ENCODE assay signal across 1 cellular context in genomic region chr19:42229855-42230331, GRCh38.
A peak's percentile ranks its signal among the peaks of the same experiment; 100 is the strongest.
TF ChIP-seq lines count a peak whose summit lies in the region.

No MANE protein-coding gene starts in this region.

TF ChIP-seq in K562, 482 proteins besides CTCF, POLR2A, EP300 and RAD21 (continued from another document and continues in another):
- no peak for TF ChIP-seq BCLAF1 (IDR thresholded peaks at IDR 0.05; ENCODE audit: borderline replicate concordance in 1 of 2, control insufficient read depth in 1 of 2, low read depth in 2 of 2, low read length in 1 of 2)
- no peak for TF ChIP-seq CHCHD3 (CRISPR knock-in tag; IDR thresholded peaks at IDR 0.05)
- no peak for TF ChIP-seq E4F1 (CRISPR knock-in tag; IDR thresholded peaks at IDR 0.05; ENCODE audit: borderline replicate concordance)
- TF ChIP-seq ERF (CRISPR knock-in tag; IDR thresholded peaks at IDR 0.05), result no peak
- TF ChIP-seq ZNF224 (CRISPR knock-in tag; IDR thresholded peaks at IDR 0.05), result no peak
- TF ChIP-seq ZFP30 (CRISPR knock-in tag; IDR thresholded peaks at IDR 0.05; ENCODE audit: borderline replicate concordance), result no peak
- TF ChIP-seq NBN (IDR thresholded peaks at IDR 0.05; ENCODE audit: low read depth), result no peak
- peak; percentile 72 for TF ChIP-seq L3MBTL2 (IDR thresholded peaks at IDR 0.05)
- no peak for TF ChIP-seq AFF4 (CRISPR knock-in tag; IDR thresholded peaks at IDR 0.05)
- no peak for TF ChIP-seq NONO (IDR thresholded peaks at IDR 0.05; ENCODE audit: low read depth in 2 of 2, low read length in 1 of 2)
- TF ChIP-seq CLOCK (CRISPR knock-in tag; IDR thresholded peaks at IDR 0.05; ENCODE audit: borderline replicate concordance), result no peak
- no peak for TF ChIP-seq HMG20B (CRISPR knock-in tag; IDR thresholded peaks at IDR 0.05)
- TF ChIP-seq RBM17 (IDR thresholded peaks at IDR 0.05; ENCODE audit: borderline replicate concordance, low read depth, low read length), result no peak
- no peak for TF ChIP-seq ZBTB8A (IDR thresholded peaks at IDR 0.05; ENCODE audit: partially characterized antibody)
- no peak for TF ChIP-seq KDM5B (IDR thresholded peaks at IDR 0.05; ENCODE audit: insufficient replicate concordance, low read depth, low read length)
- no peak for TF ChIP-seq KLF1 (tag; IDR thresholded peaks at IDR 0.05)
- TF ChIP-seq BRD9 (IDR thresholded peaks at IDR 0.05; ENCODE audit: low read depth, partially characterized antibody), result no peak
- no peak for TF ChIP-seq ZNF277 (CRISPR knock-in tag; IDR thresholded peaks at IDR 0.05; ENCODE audit: borderline replicate concordance)
- TF ChIP-seq RBM39 (optimal IDR thresholded peaks at IDR 0.05; ENCODE audit: low read depth, low read length), result no peak
- TF ChIP-seq ZC3H4 (CRISPR knock-in tag; IDR thresholded peaks at IDR 0.05; ENCODE audit: borderline replicate concordance), result no peak
- no peak for TF ChIP-seq PATZ1 (CRISPR knock-in tag; IDR thresholded peaks at IDR 0.05; ENCODE audit: borderline replicate concordance)
- TF ChIP-seq ZNF583 (CRISPR knock-in tag; IDR thresholded peaks at IDR 0.05), result no peak
- TF ChIP-seq ZBTB33 (CRISPR knock-in tag; IDR thresholded peaks at IDR 0.05), result no peak
- no peak for TF ChIP-seq XRCC5 (IDR thresholded peaks at IDR 0.05; ENCODE audit: low read depth, low read length)
- TF ChIP-seq GABPA (tag; conservative IDR thresholded peaks at IDR 0.05; ENCODE audit: low read depth), result peak; percentile 47; the same call in 1 of the 2 replicates
- no peak for TF ChIP-seq KHSRP (IDR thresholded peaks at IDR 0.05)
- no peak for TF ChIP-seq ZNF740 (CRISPR knock-in tag; IDR thresholded peaks at IDR 0.05)
- TF ChIP-seq ZNF740 (tag; IDR thresholded peaks at IDR 0.05), result no peak
- no peak for TF ChIP-seq TFAM (CRISPR knock-in tag; conservative IDR thresholded peaks at IDR 0.05)
- TF ChIP-seq CUX1 (CRISPR knock-in tag; IDR thresholded peaks at IDR 0.05), result no peak
- TF ChIP-seq SMAD4 (CRISPR knock-in tag; conservative IDR thresholded peaks at IDR 0.05), result 0 out of 2 replicates have a peak, but pooled peaks have one; percentile 36
- TF ChIP-seq ZNF184 (CRISPR knock-in tag; IDR thresholded peaks at IDR 0.05), result no peak
